ENCODE assay signal across 1 cellular context in the genomic region with DNA sequence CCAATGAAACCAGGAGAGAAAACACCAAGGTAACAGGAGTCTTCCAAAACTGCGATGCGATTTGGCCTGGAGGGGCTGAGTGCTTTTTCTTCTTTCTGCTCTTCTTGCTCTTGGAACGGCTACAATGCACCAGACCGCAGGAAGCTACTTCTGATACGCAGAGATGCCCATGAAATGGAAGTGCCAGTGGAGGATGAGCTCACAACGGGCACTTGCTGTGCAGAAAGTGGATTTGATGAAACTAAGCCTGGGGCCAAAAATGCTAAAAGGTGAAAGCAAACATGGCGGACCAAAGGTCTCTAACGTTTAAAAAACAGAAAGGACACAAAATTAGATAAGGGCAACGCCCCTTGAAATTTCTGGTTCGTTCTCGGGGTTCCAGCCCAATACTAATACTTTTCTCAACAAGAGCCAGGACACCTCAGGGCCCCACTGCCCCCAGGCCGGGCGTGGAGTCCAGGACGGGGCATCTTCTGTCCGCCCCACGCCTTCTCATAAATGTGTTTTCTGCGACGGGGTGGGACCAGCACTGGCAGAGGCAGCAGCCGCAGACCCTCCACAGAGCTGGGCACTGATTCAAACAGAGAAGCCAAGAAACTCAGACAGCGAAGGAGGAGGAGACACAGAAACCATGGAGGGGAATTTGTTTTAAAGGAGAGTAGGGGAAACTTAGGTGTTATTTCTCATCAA.
TF ChIP-seq lines count a peak whose summit lies in the region.

No MANE protein-coding gene starts in this region.

TF ChIP-seq in IMR-90, 13 proteins besides CTCF, POLR2A, EP300 and RAD21 (continued from another document):
- no peak for TF ChIP-seq CEBPB (IDR thresholded peaks at IDR 0.05; ENCODE audit: low read depth, low read length)
- no peak for TF ChIP-seq NFE2L2 (IDR thresholded peaks at IDR 0.05; ENCODE audit: low read depth, low read length)
TF ChIP-seq in IMR-90: peak in this region for 0.
